8 cellular contexts compared by ENCODE assay signal in the genomic region with DNA sequence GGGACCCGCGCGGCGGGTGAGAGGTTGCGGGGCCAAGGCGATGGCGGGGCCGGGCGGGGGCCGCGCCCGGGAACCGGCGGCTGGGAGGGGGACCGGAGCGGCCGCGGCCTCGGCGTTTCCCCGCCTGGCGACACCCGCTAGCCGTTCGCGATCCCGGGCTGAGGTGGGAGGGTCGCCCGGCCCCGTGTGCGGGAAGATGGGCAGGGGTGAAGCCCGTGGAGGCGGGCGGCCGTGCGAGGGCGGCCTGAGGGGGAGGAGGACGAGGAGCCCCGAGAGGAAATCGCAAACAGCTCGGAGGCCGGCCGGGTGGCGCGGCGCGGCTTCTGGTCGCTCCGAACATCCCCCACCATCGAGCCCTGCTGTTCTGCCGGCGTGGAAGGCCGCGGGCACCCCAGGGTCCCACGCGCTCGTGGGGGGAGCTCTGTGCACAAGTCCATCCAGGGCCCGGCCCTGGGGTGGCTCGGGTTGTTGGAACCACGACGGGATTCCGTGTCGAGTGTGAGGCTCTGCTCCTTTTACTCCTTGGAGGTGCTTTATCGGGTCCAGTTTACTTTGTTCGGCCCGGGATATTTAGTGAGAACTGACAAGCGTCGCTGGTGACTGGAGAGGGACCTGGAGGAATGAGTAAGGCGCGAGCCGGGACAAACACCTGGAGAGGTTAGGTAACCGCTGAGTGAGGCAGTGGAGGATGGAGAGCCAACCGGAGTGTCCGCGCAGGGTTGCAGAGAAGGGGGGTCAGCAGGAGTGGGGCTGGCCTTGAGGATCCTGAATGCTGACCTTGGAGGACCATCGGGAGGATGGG.
A peak's percentile ranks its signal among the peaks of the same experiment; 100 is the strongest.
DNase-seq lines count a peak whose midpoint lies in the region; ATAC-seq and TF ChIP-seq lines count a peak whose summit lies in the region.

No MANE protein-coding gene starts in this region.

- DNase-seq in NAMALWA (ENCODE audit: low spot score): peak; percentile 48
- DNase-seq in activated CD8-positive, alpha-beta memory T cell treated with anti-CD3 and anti-CD28 coated beads, Interleukin-2, amount 50 U/mL, for 4 hours: peak; percentile 52
- peak; percentile 55 for DNase-seq in epidermal melanocyte (ENCODE audit: insufficient read length, low spot score)
- peak; percentile 53 for DNase-seq in midbrain (lab: John Stamatoyannopoulos, UW)
- DNase-seq in stimulated activated naive CD4-positive, alpha-beta T cell (lab: John Stamatoyannopoulos, UW): peak; percentile 21 to 67 (median 34)
- DNase-seq in GOT3 (lab: John Stamatoyannopoulos, UW): no peak

- ATAC-seq in GM18505 (IDR thresholded peaks at IDR 0.05; ENCODE audit: unreplicated experiment) (peak; percentile 30), HG02588 (IDR thresholded peaks at IDR 0.05; ENCODE audit: unreplicated experiment) (peak; percentile 34)

- peak; percentile 15 for TF ChIP-seq POLR2A in GM18505 (IDR thresholded peaks at IDR 0.05; ENCODE audit: borderline replicate concordance, extremely low read depth, insufficient read depth, insufficient read length)
